ENCODE assay signal across 8 cellular contexts in the genomic region with DNA sequence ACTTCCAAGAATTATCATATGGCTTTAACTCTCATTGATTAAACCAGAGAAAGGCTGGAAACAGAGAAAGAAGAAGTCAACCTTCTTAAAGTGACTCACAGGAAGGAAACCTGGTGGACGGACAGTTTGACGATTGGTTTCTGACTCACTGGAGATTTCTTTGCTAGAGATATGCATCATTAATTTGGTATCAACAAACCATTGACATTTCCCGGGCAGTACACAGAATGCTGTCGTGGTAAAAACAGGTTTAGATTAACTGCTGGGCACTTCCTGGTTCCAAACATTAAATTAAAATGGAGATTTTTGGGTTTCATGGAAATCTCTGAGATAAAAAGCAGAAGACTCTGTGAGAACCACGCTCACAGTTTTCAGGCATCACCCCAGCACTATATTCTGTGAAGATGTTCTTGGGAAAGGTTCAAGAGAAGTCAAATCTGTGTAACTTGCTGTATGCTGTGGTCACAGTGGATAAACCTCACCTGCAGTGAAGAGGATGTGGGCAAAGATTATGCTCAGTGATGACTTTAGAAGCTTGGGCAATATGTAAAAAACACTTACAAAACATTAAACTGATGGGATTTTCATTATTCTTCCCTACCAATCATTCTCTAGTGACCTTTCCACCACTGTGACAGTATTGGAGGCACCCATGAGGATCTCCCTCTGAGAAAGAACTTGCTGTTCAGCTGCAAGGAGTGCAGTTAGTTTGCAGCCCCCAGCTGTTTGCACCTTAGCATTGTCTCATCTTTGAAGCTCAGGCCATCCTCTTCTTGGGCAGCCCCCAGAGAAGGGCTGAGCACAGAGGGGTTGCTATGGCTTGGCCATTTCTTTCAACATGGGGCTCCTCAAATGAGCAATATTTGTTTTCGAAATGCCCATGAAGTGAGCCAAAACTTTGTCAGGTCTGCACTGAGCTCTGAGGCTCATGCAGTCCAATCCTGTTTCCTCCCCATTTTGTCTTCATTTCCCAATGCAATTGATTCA.
DNase-seq lines count a peak whose midpoint lies in the region; ATAC-seq, FAIRE-seq and TF ChIP-seq lines count a peak whose summit lies in the region.

No MANE protein-coding gene starts in this region.

- H3F3A ChIP-seq in SK-N-SH (replicated peaks; ENCODE audit: insufficient read depth): peaks cover 29% of the 10 kb centered on the region

- TF ChIP-seq RAD21 in SK-N-SH (IDR thresholded peaks at IDR 0.05; ENCODE audit: low read length) (no peak), GM12878 (IDR thresholded peaks at IDR 0.05; ENCODE audit: insufficient read depth, low read depth, low read length) (no peak)

- no peak for TF ChIP-seq CTCF in SK-N-SH (IDR thresholded peaks at IDR 0.05)
- no peak for TF ChIP-seq CTCF in GM12878 (IDR thresholded peaks at IDR 0.05 in 2 of 3, conservative IDR thresholded peaks at IDR 0.05 in 1 of 3; ENCODE audit: control insufficient read depth in 2 of 3, extremely low read depth in 1 of 3, insufficient read depth in 1 of 3, low read depth in 3 of 3, low read length in 3 of 3)

- SMC1A ChIA-PET in GM12878 (lab: Charles Lee; ENCODE audit: uncharacterized antibody, unreplicated experiment): interaction anchor here (0.8 to 4.8 kb wide), 13 partner anchors 10 to 151 kb away, joined by 3 to 38 read pairs (median 4); no protein-coding TSS in a partner anchor

- H3K9me2 ChIP-seq in SK-N-SH: no peaks in the 10 kb centered on the region

- WGBS in SK-N-SH (ENCODE audit: low lambda C conversion rate): 35% methylated on average over 6 of the region's 6 CpGs
- under 1% methylated on average over 6 of the region's 6 CpGs for WGBS in GM12878 (ENCODE audit: insufficient coverage, insufficient replicate concordance, low lambda C conversion rate, missing lambda C conversion rate)

- H3K27ac ChIP-seq in SK-N-SH (ENCODE audit: low read depth in 2 of 2, low read length in 1 of 2) (peak overlapping the region in 1 of 2 experiments; percentile 68; a peak in 2 of 4 replicates), GM12878 (ENCODE audit: control insufficient read depth, insufficient read depth) (peak overlapping the region; percentile 76)

- no peak for TF ChIP-seq POLR2A in GM12878 (IDR thresholded peaks at IDR 0.05; ENCODE audit: low read depth, low read length)

- peaks cover 0 to 19% of the 10 kb centered on the region in 2 experiments; a peak in 2 of 4 replicates for H3K4me1 ChIP-seq in SK-N-SH (ENCODE audit: control insufficient read depth in 1 of 2, insufficient read depth in 2 of 2, low read depth in 1 of 2, low read length in 1 of 2)
- H3K4me1 ChIP-seq in GM12878 (ENCODE audit: control insufficient read depth, insufficient read depth, low read length): peaks cover 43% of the 10 kb centered on the region

- no peak for ATAC-seq in SK-N-SH treated with all-trans-retinoic acid at 6 μM for 48 hours
- peak; percentile 37 for ATAC-seq in HG03025 (IDR thresholded peaks at IDR 0.05; ENCODE audit: low FRiP score, unreplicated experiment)
- ATAC-seq in GM12878: peak; percentile 77
- no peak for ATAC-seq in GM18520 (IDR thresholded peaks at IDR 0.05; ENCODE audit: unreplicated experiment)

- no peaks in the 10 kb centered on the region for H3K79me2 ChIP-seq in SK-N-SH (ENCODE audit: insufficient read depth)
- H3K79me2 ChIP-seq in GM12878 (ENCODE audit: control insufficient read depth, insufficient read depth, low read length): no peaks in the 10 kb centered on the region

- H3K36me3 ChIP-seq in SK-N-SH (replicated peaks in 1 of 2; ENCODE audit: control insufficient read depth in 1 of 2, insufficient read depth in 2 of 2, low read length in 1 of 2) (no peaks in the 10 kb centered on the region), GM12878 (ENCODE audit: control insufficient read depth in 2 of 2, insufficient read depth in 2 of 2, low read length in 1 of 2) (no peaks in the 10 kb centered on the region)

- CTCF ChIA-PET in SK-N-SH (lab: Yijun Ruan, JAX): no interaction called here
- CTCF ChIA-PET in GM12878 (lab: Yijun Ruan, JAX): interaction anchor here (0.7 to 1.8 kb wide), 3 partner anchors 9 to 161 kb away, joined by 3 to 4 read pairs (median 3); no protein-coding TSS in a partner anchor

- H3K4me3 ChIP-seq in SK-N-SH (ENCODE audit: low read depth in 2 of 2, low read length in 1 of 2) (no peak overlapping the region), GM12878 (peak overlapping the region; percentile 13; the same call in 1 of the 2 replicates)

- H3K27me3 ChIP-seq in SK-N-SH (ENCODE audit: insufficient read depth): no peaks in the 10 kb centered on the region
- H3K27me3 ChIP-seq in GM12878 (replicated peaks in 1 of 2; ENCODE audit: control insufficient read depth in 2 of 2, insufficient read depth in 2 of 2, low read length in 1 of 2): no peaks in the 10 kb centered on the region

- H3K9ac ChIP-seq in SK-N-SH: no peak overlapping the region
- H3K9ac ChIP-seq in GM12878 (ENCODE audit: control insufficient read depth, insufficient read depth, low read length): peak overlapping the region; percentile 28; the same call in 1 of the 2 replicates

- no peaks in the 10 kb centered on the region for H4K20me1 ChIP-seq in SK-N-SH (ENCODE audit: insufficient read depth)
- no peaks in the 10 kb centered on the region for H4K20me1 ChIP-seq in GM12878 (ENCODE audit: control insufficient read depth, insufficient read depth)

- POLR2A ChIA-PET in SK-N-SH (lab: Yijun Ruan, JAX) (no interaction called here), GM12878 (lab: Charles Lee) (interaction anchor here (0.6 to 0.8 kb wide), 3 partner anchors 19 to 88 kb away, joined by 3 read pairs; no protein-coding TSS in a partner anchor)

- DNase-seq in SK-N-SH (no peak), RPMI7951 (ENCODE audit: low read depth) (peak; percentile 85), GM12878 (ENCODE audit: low read depth, low spot score) (peak; percentile 88), frontal cortex (ENCODE audit: low spot score in 2 of 2) (no peak)
- DNase-seq in stimulated activated naive CD4-positive, alpha-beta T cell (lab: John Stamatoyannopoulos, UW): peak in 5 of 6 experiments; percentile 23 to 85 (median 78)

- TF ChIP-seq EP300 in SK-N-SH (IDR thresholded peaks at IDR 0.05; ENCODE audit: borderline replicate concordance in 1 of 2, low read depth in 1 of 2, low read length in 1 of 2) (peak in 1 of 2 experiments; percentile 64; a peak in 1 of 4 replicates), GM12878 (IDR thresholded peaks at IDR 0.05; ENCODE audit: borderline replicate concordance in 1 of 2, control insufficient read depth in 1 of 2, low read depth in 2 of 2, low read length in 2 of 2) (no peak; a peak in 1 of 4 replicates)

- BruUV-seq in GM12878 (replicated peaks; lab: Mats Ljungman, UMichigan): no TSS peak

- intact Hi-C loops in GM12878 (cut with micrococcal nuclease; ENCODE audit: unreplicated experiment): loop anchor here (1.0 kb wide), 2 partner anchors 42 to 71 kb away; no protein-coding TSS in a partner anchor

- in situ Hi-C loops in GM12878 (cut with MboI): loop anchor here (5.0 kb wide), 1 partner anchor 66 kb away; no protein-coding TSS in a partner anchor

- RAD21 ChIA-PET in GM12878 (lab: Charles Lee; ENCODE audit: unreplicated experiment): interaction anchor here (0.6 to 1.6 kb wide), 12 partner anchors 8 to 195 kb away, joined by 3 to 9 read pairs (median 3); no protein-coding TSS in a partner anchor

- H3K9me3 ChIP-seq in SK-N-SH: no peaks in the 10 kb centered on the region
- peaks cover 9% of the 10 kb centered on the region for H3K9me3 ChIP-seq in GM12878 (replicated peaks; ENCODE audit: control insufficient read depth, insufficient read depth, low read length)

- FAIRE-seq in GM12878 (lab: Jason Lieb, UNC) (peak; percentile 69), frontal cortex (lab: Jason Lieb, UNC) (no peak)

- peak overlapping the region; percentile 5; the same call in 1 of the 2 replicates for H3K4me2 ChIP-seq in SK-N-SH
- H3K4me2 ChIP-seq in GM12878 (ENCODE audit: control insufficient read depth, insufficient read depth): peak overlapping the region; percentile 76

- H2AFZ ChIP-seq in SK-N-SH (ENCODE audit: low read depth) (peak overlapping the region; percentile 61), GM12878 (ENCODE audit: control insufficient read depth, low read depth, low read length) (peak overlapping the region; percentile 30)

TF ChIP-seq in SK-N-SH, 30 proteins besides CTCF, POLR2A, EP300 and RAD21 (continues in another document):
- TF ChIP-seq MXI1 (IDR thresholded peaks at IDR 0.05; ENCODE audit: low read depth, low read length): no peak
- TF ChIP-seq RCOR1 (IDR thresholded peaks at IDR 0.05; ENCODE audit: low read length): no peak
- peak; percentile 80 for TF ChIP-seq JUND (IDR thresholded peaks at IDR 0.05)
- TF ChIP-seq SMC3 (IDR thresholded peaks at IDR 0.05; ENCODE audit: low read depth, low read length): no peak
- no peak for TF ChIP-seq GATA2 (CRISPR knock-in tag; IDR thresholded peaks at IDR 0.05)
- 0 out of 2 replicates have a peak, but pooled peaks have one; percentile 13 for TF ChIP-seq GABPA (IDR thresholded peaks at IDR 0.05; ENCODE audit: low read depth)

TF ChIP-seq in SK-N-SH treated with all-trans-retinoic acid at 6 μM for 48 hours, 23 proteins besides CTCF, POLR2A, EP300 and RAD21 (continues in another document):
- TF ChIP-seq, protein P1, sequence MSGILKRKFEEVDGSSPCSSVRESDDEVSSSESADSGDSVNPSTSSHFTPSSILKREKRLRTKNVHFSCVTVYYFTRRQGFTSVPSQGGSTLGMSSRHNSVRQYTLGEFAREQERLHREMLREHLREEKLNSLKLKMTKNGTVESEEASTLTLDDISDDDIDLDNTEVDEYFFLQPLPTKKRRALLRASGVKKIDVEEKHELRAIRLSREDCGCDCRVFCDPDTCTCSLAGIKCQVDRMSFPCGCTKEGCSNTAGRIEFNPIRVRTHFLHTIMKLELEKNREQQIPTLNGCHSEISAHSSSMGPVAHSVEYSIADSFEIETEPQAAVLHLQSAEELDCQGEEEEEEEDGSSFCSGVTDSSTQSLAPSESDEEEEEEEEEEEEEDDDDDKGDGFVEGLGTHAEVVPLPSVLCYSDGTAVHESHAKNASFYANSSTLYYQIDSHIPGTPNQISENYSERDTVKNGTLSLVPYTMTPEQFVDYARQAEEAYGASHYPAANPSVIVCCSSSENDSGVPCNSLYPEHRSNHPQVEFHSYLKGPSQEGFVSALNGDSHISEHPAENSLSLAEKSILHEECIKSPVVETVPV (CRISPR knock-in tag; IDR thresholded peaks at IDR 0.05): no peak

TF ChIP-seq in GM12878, 131 proteins besides CTCF, POLR2A, EP300 and RAD21 (continues in another document):
- TF ChIP-seq NR2C1 (IDR thresholded peaks at IDR 0.05) (no peak), ZNF622 (IDR thresholded peaks at IDR 0.05) (no peak), SUPT20H (IDR thresholded peaks at IDR 0.05; ENCODE audit: borderline replicate concordance, control insufficient read depth, low read depth, low read length) (no peak), TCF12 (IDR thresholded peaks at IDR 0.05; ENCODE audit: low read depth, low read length) (0 out of 2 replicates have a peak, but pooled peaks have one; percentile 48), BMI1 (IDR thresholded peaks at IDR 0.05; ENCODE audit: borderline replicate concordance) (no peak), PML (IDR thresholded peaks at IDR 0.05; ENCODE audit: low read length) (no peak; the same call in 1 of the 2 replicates), NR2C2 (IDR thresholded peaks at IDR 0.05; ENCODE audit: borderline replicate concordance, control insufficient read depth, insufficient read length, low read depth) (no peak), ZBED1 (IDR thresholded peaks at IDR 0.05; ENCODE audit: borderline replicate concordance) (0 out of 2 replicates have a peak, but pooled peaks have one; percentile 35)

Comparison
In these comparisons a context has a peak if more than half of its experiments do, and no peak if none do; other contexts are left out.
1. DNase-seq: peak in RPMI7951 (single experiment), GM12878 (single experiment) and stimulated activated naive CD4-positive, alpha-beta T cell (5 of 6); none in SK-N-SH (single experiment) and frontal cortex (0 of 2).
2. ATAC-seq: peak in HG03025 (single experiment) and GM12878 (single experiment); none in SK-N-SH treated with all-trans-retinoic acid at 6 μM for 48 hours (single experiment) and GM18520 (single experiment).